1 cellular context compared by ENCODE assay signal in genomic region chr6:162421004-162421403, GRCh38.
TF ChIP-seq lines count a peak whose summit lies in the region.

No MANE protein-coding gene starts in this region.

TF ChIP-seq in SK-N-SH treated with all-trans-retinoic acid at 6 μM for 48 hours, 23 proteins besides CTCF, POLR2A, EP300 and RAD21 (continued from another document):
- TF ChIP-seq, protein P1, sequence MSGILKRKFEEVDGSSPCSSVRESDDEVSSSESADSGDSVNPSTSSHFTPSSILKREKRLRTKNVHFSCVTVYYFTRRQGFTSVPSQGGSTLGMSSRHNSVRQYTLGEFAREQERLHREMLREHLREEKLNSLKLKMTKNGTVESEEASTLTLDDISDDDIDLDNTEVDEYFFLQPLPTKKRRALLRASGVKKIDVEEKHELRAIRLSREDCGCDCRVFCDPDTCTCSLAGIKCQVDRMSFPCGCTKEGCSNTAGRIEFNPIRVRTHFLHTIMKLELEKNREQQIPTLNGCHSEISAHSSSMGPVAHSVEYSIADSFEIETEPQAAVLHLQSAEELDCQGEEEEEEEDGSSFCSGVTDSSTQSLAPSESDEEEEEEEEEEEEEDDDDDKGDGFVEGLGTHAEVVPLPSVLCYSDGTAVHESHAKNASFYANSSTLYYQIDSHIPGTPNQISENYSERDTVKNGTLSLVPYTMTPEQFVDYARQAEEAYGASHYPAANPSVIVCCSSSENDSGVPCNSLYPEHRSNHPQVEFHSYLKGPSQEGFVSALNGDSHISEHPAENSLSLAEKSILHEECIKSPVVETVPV (CRISPR knock-in tag; IDR thresholded peaks at IDR 0.05), result no peak
- no peak for TF ChIP-seq SNAI2 (CRISPR knock-in tag; IDR thresholded peaks at IDR 0.05)
- no peak for TF ChIP-seq ISL1 (CRISPR knock-in tag; IDR thresholded peaks at IDR 0.05)
TF ChIP-seq in SK-N-SH treated with all-trans-retinoic acid at 6 μM for 48 hours: peak in this region for 0.
